In genomic region chr15:60928987-60929386, GRCh38 we compare ENCODE assay signal across 16 cellular contexts.
A peak's percentile ranks its signal among the peaks of the same experiment; 100 is the strongest.
DNase-seq lines count a peak whose midpoint lies in the region; ATAC-seq and TF ChIP-seq lines count a peak whose summit lies in the region.
"Had no signal": no experiment of that assay in that cellular context is flagged by ENCODE, and none has a peak within 500 bp of the region (broad histone marks: within the 10 kb centered on the region; RNA-seq: fewer than 3 reads in every experiment).

No MANE protein-coding gene starts in this region.

- no peak overlapping the region for H3K4me3 Mint-ChIP-seq in endodermal cell
- H3K4me3 Mint-ChIP-seq in stimulated activated effector memory CD8-positive, alpha-beta T cell treated with anti-CD3 and anti-CD28 coated beads, Interleukin-12 subunit alpha, Interleukin-12 subunit beta, amount 100 ng/mL, for 72 hours, result no peak overlapping the region

- H3K4me1 ChIP-seq in A673 (ENCODE audit: insufficient read depth, low read length, poor library complexity, severe bottlenecking) (peaks cover 31% of the 10 kb centered on the region), endodermal cell (ENCODE audit: control insufficient read depth, insufficient read depth, low read length) (peaks cover 13% of the 10 kb centered on the region), tibial nerve (peaks cover 0 to 11% (median 0%) of the 10 kb centered on the region in 4 donors)

- no peaks in the 10 kb centered on the region for H3K9me3 Mint-ChIP-seq in endodermal cell
- H3K9me3 Mint-ChIP-seq in stimulated activated effector memory CD8-positive, alpha-beta T cell treated with anti-CD3 and anti-CD28 coated beads, Interleukin-12 subunit alpha, Interleukin-12 subunit beta, amount 100 ng/mL, for 72 hours, result no peaks in the 10 kb centered on the region

- DNase-seq in A673 (ENCODE audit: low spot score) (peak; percentile 18), NCI-H1105 (lab: John Stamatoyannopoulos, UW) (peak; percentile 22), NCI-H2171 (lab: John Stamatoyannopoulos, UW) (peak; percentile 47), endodermal cell (no peak), tibial nerve (ENCODE audit: low spot score in 2 of 2) (no peak)
- no peak for DNase-seq in stimulated activated effector memory CD8-positive, alpha-beta T cell treated with anti-CD3 and anti-CD28 coated beads, Interleukin-12 subunit alpha, Interleukin-12 subunit beta, amount 100 ng/mL, for 72 hours (ENCODE audit: low spot score in 2 of 2)
- no peak for DNase-seq in stimulated activated CD4-positive, alpha-beta T cell treated with anti-CD3 and anti-CD28 coated beads, Interleukin-1b, Interleukin-23, amount 100 ng/mL, for 48 hours
- DNase-seq: EL; H7; NCI-H1436 treated with DMSO at 0.1 percent for 48 hours; NCI-H2081 treated with DMSO at 0.1 percent for 48 hours; NK-92 treated with Interleukin-12 subunit alpha and Interleukin-12 subunit beta, amount 100 ng/mL, for 24 hours; SHP77 treated with DMSO at 0.1 percent for 48 hours had no signal

- peak overlapping the region; percentile 13 for H3K27ac Mint-ChIP-seq in endodermal cell
- no peak overlapping the region for H3K27ac Mint-ChIP-seq in stimulated activated effector memory CD8-positive, alpha-beta T cell treated with anti-CD3 and anti-CD28 coated beads, Interleukin-12 subunit alpha, Interleukin-12 subunit beta, amount 100 ng/mL, for 72 hours

- no TSS peak for BruUV-seq in A673 (replicated peaks; lab: Mats Ljungman, UMichigan)

- no peaks in the 10 kb centered on the region for H3K36me3 Mint-ChIP-seq in endodermal cell (ENCODE audit: low read depth)
- H3K36me3 Mint-ChIP-seq in stimulated activated effector memory CD8-positive, alpha-beta T cell treated with anti-CD3 and anti-CD28 coated beads, Interleukin-12 subunit alpha, Interleukin-12 subunit beta, amount 100 ng/mL, for 72 hours, result no peaks in the 10 kb centered on the region

- no peak for TF ChIP-seq EP300 in tibial nerve (IDR thresholded peaks at IDR 0.05)

- no peak for TF ChIP-seq POLR2A in tibial nerve (IDR thresholded peaks at IDR 0.05)

- ATAC-seq in GM18519 (IDR thresholded peaks at IDR 0.05; ENCODE audit: low FRiP score, unreplicated experiment), result no peak
- ATAC-seq in stimulated activated effector memory CD8-positive, alpha-beta T cell treated with anti-CD3 and anti-CD28 coated beads, Interleukin-12 subunit alpha, Interleukin-12 subunit beta, amount 100 ng/mL, for 72 hours, result no peak

- TF ChIP-seq CTCF in A673 (conservative IDR thresholded peaks at IDR 0.05; ENCODE audit: low read depth, low read length) (no peak), endodermal cell (conservative IDR thresholded peaks at IDR 0.05) (no peak), tibial nerve (IDR thresholded peaks at IDR 0.05) (no peak)

- H3K36me3 ChIP-seq in A673 (ENCODE audit: insufficient read depth, low read length, poor library complexity, severe bottlenecking), result no peaks in the 10 kb centered on the region
- no peaks in the 10 kb centered on the region for H3K36me3 ChIP-seq in endodermal cell (ENCODE audit: control insufficient read depth, insufficient read depth, low read length)
- no peaks in the 10 kb centered on the region for H3K36me3 ChIP-seq in tibial nerve

- no peaks in the 10 kb centered on the region for H3K27me3 Mint-ChIP-seq in endodermal cell (ENCODE audit: insufficient read depth)

- H3K4me3 ChIP-seq in A673 (ENCODE audit: low read depth, low read length, poor library complexity, severe bottlenecking), result no peak overlapping the region
- no peak overlapping the region for H3K4me3 ChIP-seq in endodermal cell (ENCODE audit: low read length)
- no peak overlapping the region for H3K4me3 ChIP-seq in tibial nerve

- 73 to 83% methylated on average over 2 to 3 of the region's 3 CpGs for WGBS in endodermal cell (ENCODE audit: insufficient coverage in 1 of 2, insufficient read length in 1 of 2), 2 experiments
- WGBS in tibial nerve, 2 donors, result 85 to 86% methylated on average over 3 of the region's 3 CpGs

- H3K4me1 Mint-ChIP-seq in endodermal cell, result peaks cover 28% of the 10 kb centered on the region
- peaks cover 26% of the 10 kb centered on the region for H3K4me1 Mint-ChIP-seq in stimulated activated effector memory CD8-positive, alpha-beta T cell treated with anti-CD3 and anti-CD28 coated beads, Interleukin-12 subunit alpha, Interleukin-12 subunit beta, amount 100 ng/mL, for 72 hours

- intact Hi-C loops in A673 (cut with micrococcal nuclease; ENCODE audit: unreplicated experiment), result no loop called here

- H3K27me3 ChIP-seq in A673 (replicated peaks; ENCODE audit: insufficient read depth, low read depth, low read length, poor library complexity), result no peaks in the 10 kb centered on the region
- H3K27me3 ChIP-seq in endodermal cell (ENCODE audit: control insufficient read depth, insufficient read depth, low read length, poor library complexity, severe bottlenecking), result no peaks in the 10 kb centered on the region
- no peaks in the 10 kb centered on the region for H3K27me3 ChIP-seq in tibial nerve

- no peak overlapping the region for H3K27ac ChIP-seq in A673 (ENCODE audit: low read depth, low read length, poor library complexity, severe bottlenecking)
- peak overlapping the region; percentile 71 for H3K27ac ChIP-seq in endodermal cell (ENCODE audit: low read depth, low read length)
- no peak overlapping the region for H3K27ac ChIP-seq in tibial nerve
- H3K27ac ChIP-seq: C4-2B, HL-60 had no signal

- POLR2A ChIA-PET in A673 (lab: Charles Lee; ENCODE audit: low non-redundant PET), result no interaction called here

- CTCF ChIA-PET in A673 (lab: Charles Lee), result interaction anchor here (1.1 kb wide), 1 partner anchor 12 kb away, joined by 4 read pairs; no protein-coding TSS in a partner anchor

- H3K9ac ChIP-seq in endodermal cell (ENCODE audit: extremely low read depth, low read length, poor library complexity, severe bottlenecking), result no peak overlapping the region

- H3K9me3 ChIP-seq in A673 (ENCODE audit: low read depth, low read length, poor library complexity, severe bottlenecking), result no peaks in the 10 kb centered on the region
- no peaks in the 10 kb centered on the region for H3K9me3 ChIP-seq in endodermal cell (ENCODE audit: control insufficient read depth, low read length)
- no peaks in the 10 kb centered on the region for H3K9me3 ChIP-seq in tibial nerve

Comparison
In these comparisons a context has a peak if more than half of its experiments do, and no peak if none do; other contexts are left out.
1. DNase-seq: peak in A673 (single experiment), NCI-H1105 (single experiment) and NCI-H2171 (single experiment); none in endodermal cell (single experiment), tibial nerve (0 of 2), stimulated activated effector memory CD8-positive, alpha-beta T cell treated with anti-CD3 and anti-CD28 coated beads, Interleukin-12 subunit alpha, Interleukin-12 subunit beta, amount 100 ng/mL, for 72 hours (0 of 2) and stimulated activated CD4-positive, alpha-beta T cell treated with anti-CD3 and anti-CD28 coated beads, Interleukin-1b, Interleukin-23, amount 100 ng/mL, for 48 hours (single experiment).